ENCODE assay signal across 31 cellular contexts in the genomic region with DNA sequence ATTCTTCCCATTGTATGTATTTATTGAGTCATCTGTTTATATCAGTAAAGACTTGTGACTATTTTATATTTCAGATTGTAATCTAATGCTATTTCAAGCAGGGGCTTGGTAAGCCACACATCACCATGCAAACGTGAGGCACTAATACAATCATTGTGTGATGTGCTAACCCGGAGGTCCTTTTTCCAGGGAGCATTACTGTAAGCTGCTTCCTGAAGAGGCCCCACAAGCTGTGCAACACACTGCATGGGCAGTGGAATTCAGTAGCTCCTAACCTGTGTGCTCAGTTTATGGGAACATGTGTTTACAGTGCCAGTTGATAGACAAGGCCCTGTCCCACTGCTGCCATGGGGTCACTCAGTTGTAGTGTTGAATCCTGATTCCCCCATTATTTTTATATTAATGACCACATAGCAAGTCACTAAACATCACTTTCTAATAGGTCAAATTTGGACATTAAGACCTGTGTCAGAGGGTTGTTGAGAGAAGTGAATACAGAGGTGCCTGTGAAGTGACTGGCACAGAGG.
"Had no signal": no experiment of that assay in that cellular context is flagged by ENCODE, and none has a peak within 500 bp of the region (broad histone marks: within the 10 kb centered on the region; RNA-seq: fewer than 3 reads in every experiment).

No MANE protein-coding gene starts in this region.

- H3K4me3 ChIP-seq: ascending aorta, gastroesophageal sphincter, left lung, mucosa of descending colon, sigmoid colon, stomach, thyroid gland, upper lobe of left lung, vagina had no signal

- H3K9me3 ChIP-seq: ascending aorta, gastroesophageal sphincter, left lung, mucosa of descending colon, neutrophil, sigmoid colon, stomach, thyroid gland, upper lobe of left lung, vagina had no signal

- H3K36me3 Mint-ChIP-seq: activated CD4-positive, alpha-beta memory T cell treated with anti-CD3 and anti-CD28 coated beads for 36 hours; activated naive CD4-positive, alpha-beta T cell treated with anti-CD3 and anti-CD28 coated beads, Interleukin-2, amount 10 ng/mL, durations not matched to agents 7 days and 5 days; activated naive CD8-positive, alpha-beta T cell treated with anti-CD3 and anti-CD28 coated beads, Interleukin-2, amount 10 ng/mL, durations not matched to agents 7 days and 5 days; brain; natural killer cell treated with Interleukin-12 subunit alpha and Interleukin-12 subunit beta and Interleukin-15 and Interleukin-18, amount 100 ng/mL, for 72 hours; stimulated activated naive B cell treated with anti-CD40 and anti-IgM and Interleukin-4, amounts not matched to agents 10 μg/mL and 1 μg/mL and 100 μg/mL, for 72 hours had no signal

- H3K27ac ChIP-seq: ascending aorta, gastroesophageal sphincter, left lung, neutrophil, sigmoid colon, stomach, thyroid gland, upper lobe of left lung, vagina, WERI-Rb-1 had no signal

- H3K27me3 ChIP-seq: ascending aorta, gastroesophageal sphincter, left lung, neutrophil, sigmoid colon, stomach, thyroid gland, upper lobe of left lung, vagina had no signal

- H3K4me1 ChIP-seq: ascending aorta, gastroesophageal sphincter, left lung, sigmoid colon, stomach, upper lobe of left lung, vagina had no signal

- H3K27me3 Mint-ChIP-seq: activated CD4-positive, alpha-beta memory T cell treated with anti-CD3 and anti-CD28 coated beads for 36 hours; activated CD4-positive, alpha-beta T cell treated with anti-CD3 and anti-CD28 coated beads, Interleukin-2, amount 10 ng/mL, durations not matched to agents 24 days and 14 days; effector memory CD8-positive, alpha-beta T cell had no signal

- H3K36me3 ChIP-seq: ascending aorta, gastroesophageal sphincter, left lung, neutrophil, sigmoid colon, stomach, thyroid gland, upper lobe of left lung, vagina, WERI-Rb-1 had no signal

- H3K9me3 Mint-ChIP-seq: activated CD4-positive, alpha-beta memory T cell treated with anti-CD3 and anti-CD28 coated beads for 36 hours; activated CD4-positive, alpha-beta T cell treated with anti-CD3 and anti-CD28 coated beads, Interleukin-2, amount 10 ng/mL, durations not matched to agents 24 days and 14 days; activated naive CD4-positive, alpha-beta T cell treated with anti-CD3 and anti-CD28 coated beads, Interleukin-2, amount 10 ng/mL, durations not matched to agents 7 days and 5 days; activated naive CD8-positive, alpha-beta T cell treated with anti-CD3 and anti-CD28 coated beads, Interleukin-2, amount 10 ng/mL, durations not matched to agents 7 days and 5 days; activated T-helper 1 cell treated with anti-CD3 and anti-CD28 coated beads, Interleukin-12 subunit alpha, Interleukin-12 subunit beta, Interleukin-2, Interleukin-4 antibody, amounts not matched to agents 30 ng/mL and 10 ng/mL and 1 ng/mL, durations not matched to agents 14 hours and 24 hours and 36 hours; brain; effector memory CD8-positive, alpha-beta T cell; natural killer cell treated with Interleukin-12 subunit alpha and Interleukin-12 subunit beta and Interleukin-15 and Interleukin-18, amount 100 ng/mL, for 72 hours; stimulated activated naive B cell treated with anti-CD40 and anti-IgM and Interleukin-4, amounts not matched to agents 10 μg/mL and 1 μg/mL and 100 μg/mL, for 72 hours had no signal

- H3K27ac Mint-ChIP-seq: activated CD4-positive, alpha-beta memory T cell treated with anti-CD3 and anti-CD28 coated beads for 36 hours; activated CD4-positive, alpha-beta T cell treated with anti-CD3 and anti-CD28 coated beads, Interleukin-2, amount 10 ng/mL, durations not matched to agents 24 days and 14 days; activated naive CD4-positive, alpha-beta T cell treated with anti-CD3 and anti-CD28 coated beads, Interleukin-2, amount 10 ng/mL, durations not matched to agents 7 days and 5 days; activated naive CD8-positive, alpha-beta T cell treated with anti-CD3 and anti-CD28 coated beads, Interleukin-2, amount 10 ng/mL, durations not matched to agents 7 days and 5 days; activated T-helper 1 cell treated with anti-CD3 and anti-CD28 coated beads, Interleukin-12 subunit alpha, Interleukin-12 subunit beta, Interleukin-2, Interleukin-4 antibody, amounts not matched to agents 30 ng/mL and 10 ng/mL and 1 ng/mL, durations not matched to agents 14 hours and 24 hours and 36 hours; effector memory CD8-positive, alpha-beta T cell; natural killer cell treated with Interleukin-12 subunit alpha and Interleukin-12 subunit beta and Interleukin-15 and Interleukin-18, amount 100 ng/mL, for 72 hours; stimulated activated naive B cell treated with anti-CD40 and anti-IgM and Interleukin-4, amounts not matched to agents 10 μg/mL and 1 μg/mL and 100 μg/mL, for 72 hours had no signal

- ATAC-seq: effector memory CD8-positive, alpha-beta T cell; gastroesophageal sphincter; left lung; mucosa of descending colon had no signal

- H3K4me3 Mint-ChIP-seq: activated CD4-positive, alpha-beta memory T cell treated with anti-CD3 and anti-CD28 coated beads for 36 hours; activated CD4-positive, alpha-beta T cell treated with anti-CD3 and anti-CD28 coated beads, Interleukin-2, amount 10 ng/mL, durations not matched to agents 24 days and 14 days; activated naive CD4-positive, alpha-beta T cell treated with anti-CD3 and anti-CD28 coated beads, Interleukin-2, amount 10 ng/mL, durations not matched to agents 7 days and 5 days; activated naive CD8-positive, alpha-beta T cell treated with anti-CD3 and anti-CD28 coated beads, Interleukin-2, amount 10 ng/mL, durations not matched to agents 7 days and 5 days; activated T-helper 1 cell treated with anti-CD3 and anti-CD28 coated beads, Interleukin-12 subunit alpha, Interleukin-12 subunit beta, Interleukin-2, Interleukin-4 antibody, amounts not matched to agents 30 ng/mL and 10 ng/mL and 1 ng/mL, durations not matched to agents 14 hours and 24 hours and 36 hours; brain; effector memory CD8-positive, alpha-beta T cell; natural killer cell treated with Interleukin-12 subunit alpha and Interleukin-12 subunit beta and Interleukin-15 and Interleukin-18, amount 100 ng/mL, for 72 hours; stimulated activated naive B cell treated with anti-CD40 and anti-IgM and Interleukin-4, amounts not matched to agents 10 μg/mL and 1 μg/mL and 100 μg/mL, for 72 hours had no signal

- H3K4me1 Mint-ChIP-seq: activated naive CD4-positive, alpha-beta T cell treated with anti-CD3 and anti-CD28 coated beads, Interleukin-2, amount 10 ng/mL, durations not matched to agents 7 days and 5 days; activated naive CD8-positive, alpha-beta T cell treated with anti-CD3 and anti-CD28 coated beads, Interleukin-2, amount 10 ng/mL, durations not matched to agents 7 days and 5 days; stimulated activated naive B cell treated with anti-CD40 and anti-IgM and Interleukin-4, amounts not matched to agents 10 μg/mL and 1 μg/mL and 100 μg/mL, for 72 hours had no signal

- DNase-seq: activated CD4-positive, alpha-beta memory T cell treated with anti-CD3 and anti-CD28 coated beads for 36 hours; activated CD4-positive, alpha-beta T cell treated with anti-CD3 and anti-CD28 coated beads, Interleukin-2, amount 10 ng/mL, durations not matched to agents 24 days and 14 days; activated CD8-positive, alpha-beta memory T cell treated with anti-CD3 and anti-CD28 coated beads, Interleukin-2, amount 50 U/mL, for 4 hours; activated gamma-delta T cell; activated naive CD4-positive, alpha-beta T cell treated with anti-CD3 and anti-CD28 coated beads, Interleukin-2, amount 10 ng/mL, durations not matched to agents 7 days and 5 days; activated naive CD8-positive, alpha-beta T cell treated with anti-CD3 and anti-CD28 coated beads, Interleukin-2, amount 10 ng/mL, durations not matched to agents 7 days and 5 days; activated T-cell treated with anti-CD3 and anti-CD28 coated beads, Interleukin-2, amount 50 U/mL, for 1 hour; caudate nucleus; cortex of kidney; effector memory CD8-positive, alpha-beta T cell; erythroblast; head of caudate nucleus; kidney glomerular epithelial cell; left lung; mucosa of descending colon; sigmoid colon; small intestine; stimulated activated CD4-positive, alpha-beta T cell treated with anti-CD3 and anti-CD28 coated beads, Interleukin-4, amount 100 ng/mL, for 24 hours; stimulated activated naive B cell treated with anti-CD40 and anti-IgM and Interleukin-4, amounts not matched to agents 10 μg/mL and 1 μg/mL and 100 μg/mL, for 72 hours; stomach; T-helper 9 cell; thyroid gland; upper lobe of left lung; WERI-Rb-1 had no signal
